Comparison of ENCODE assay signal across 12 cellular contexts in the genomic region with DNA sequence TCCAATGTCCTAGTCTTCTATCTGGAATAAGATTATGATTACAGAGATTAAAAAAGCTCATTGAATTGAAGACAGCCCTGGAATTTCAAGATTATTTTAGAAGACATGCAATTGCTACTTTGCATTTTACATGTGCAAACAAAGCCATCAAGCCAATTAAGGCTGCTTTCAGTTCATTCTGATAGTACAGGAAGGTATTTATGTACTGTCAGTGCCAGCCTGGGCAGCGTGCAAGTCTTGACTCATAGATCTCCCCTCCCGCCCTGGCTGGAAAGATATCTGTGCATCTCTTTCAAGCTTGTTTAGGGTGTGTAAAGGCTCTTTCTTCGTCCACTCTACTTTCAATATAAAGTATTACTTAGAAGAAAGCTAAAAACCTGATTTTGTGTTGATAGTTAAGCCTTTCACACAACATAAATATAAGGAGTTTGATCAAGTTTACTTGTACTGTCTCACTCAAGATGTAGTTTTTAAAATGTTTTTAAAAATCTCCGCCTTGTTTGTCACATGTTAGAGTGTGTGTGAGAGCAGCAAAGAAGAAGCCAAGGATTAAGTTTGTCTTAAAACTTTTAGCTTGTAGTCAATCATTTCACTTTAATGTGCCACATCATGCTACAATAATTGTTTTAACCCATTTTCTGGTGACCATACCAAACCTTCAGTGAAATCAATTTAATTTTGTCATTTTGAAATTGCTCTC. TPM values are rescaled to one million over a fixed set of nuclear protein-coding genes. Genes with fewer than 3 reads are reported as not detected.
A peak's percentile ranks its signal among the peaks of the same experiment; 100 is the strongest.
DNase-seq lines count a peak whose midpoint lies in the region; ATAC-seq, FAIRE-seq and TF ChIP-seq lines count a peak whose summit lies in the region.
"Had no signal": no experiment of that assay in that cellular context is flagged by ENCODE, and none has a peak within 500 bp of the region (broad histone marks: within the 10 kb centered on the region; RNA-seq: fewer than 3 reads in every experiment).

No MANE protein-coding gene starts in this region.

- no peak for TF ChIP-seq EP300 in tibial nerve (IDR thresholded peaks at IDR 0.05)

- no peak for TF ChIP-seq POLR2A in tibial nerve (IDR thresholded peaks at IDR 0.05)

- TF ChIP-seq CTCF in D721Med (IDR thresholded peaks at IDR 0.05; ENCODE audit: insufficient read depth, missing control alignments), result no peak
- TF ChIP-seq CTCF in cardiac fibroblast (IDR thresholded peaks at IDR 0.05; ENCODE audit: low read depth, low read length), result no peak
- TF ChIP-seq CTCF in tibial nerve (IDR thresholded peaks at IDR 0.05), result no peak

- no peaks in the 10 kb centered on the region for H3K27me3 ChIP-seq in tibial nerve
- H3K27me3 ChIP-seq: spleen had no signal

- ATAC-seq in GM19467 (IDR thresholded peaks at IDR 0.05; ENCODE audit: unreplicated experiment) (peak; percentile 71), HG03159 (IDR thresholded peaks at IDR 0.05; ENCODE audit: unreplicated experiment) (peak; percentile 73)

- peak; percentile 60 for FAIRE-seq in D721Med (lab: Jason Lieb, UNC)

- H3K4me3 ChIP-seq in cardiac fibroblast (replicated peaks in 1 of 2; ENCODE audit: low read depth in 2 of 2, low read length in 2 of 2) (no peak overlapping the region), tibial nerve (no peak overlapping the region)
- H3K4me3 ChIP-seq: spleen had no signal

- H3K4me1 ChIP-seq in tibial nerve, result peaks cover 0 to 9% (median 0%) of the 10 kb centered on the region in 4 donors
- H3K4me1 ChIP-seq: spleen had no signal

- 74 to 75% methylated on average over 4 of the region's 4 CpGs for WGBS in tibial nerve, 2 donors

- no peaks in the 10 kb centered on the region for H3K36me3 ChIP-seq in tibial nerve
- H3K36me3 ChIP-seq: spleen had no signal

- DNase-seq in D721Med (ENCODE audit: insufficient read length, low spot score) (no peak), cardiac fibroblast (ENCODE audit: low read depth in 2 of 2) (peak; percentile 32 to 33), NCI-H748 (lab: John Stamatoyannopoulos, UW; ENCODE audit: unreplicated experiment) (no peak), EL (no peak), tibial nerve (ENCODE audit: low spot score in 2 of 2) (no peak), SIG-M5 treated with dmso at 0.1 percent for 504 hours (lab: John Stamatoyannopoulos, UW; ENCODE audit: unreplicated experiment) (no peak)
- DNase-seq: cortex of kidney; hippocampal formation; spleen; stimulated activated naive CD4-positive, alpha-beta T cell treated with Interleukin-2 at 50 U/mL for 16 hours had no signal

- H3K27ac ChIP-seq in tibial nerve, result no peak overlapping the region
- H3K27ac ChIP-seq: spleen had no signal

- no peaks in the 10 kb centered on the region for H3K9me3 ChIP-seq in tibial nerve
- H3K9me3 ChIP-seq: spleen had no signal

RNA-seq across cellular contexts. Expression of a gene that starts 13.6 kb away (rescaled TPM):
- 10 to 100 TPM; 19.2 to 52.2 (median 22.1) TPM for total RNA-seq in tibial nerve

Comparison
In these comparisons a context has a peak if more than half of its experiments do, and no peak if none do; other contexts are left out.
1. DNase-seq: peak in cardiac fibroblast (2 of 2); none in D721Med (single experiment), NCI-H748 (single experiment), EL (single experiment), tibial nerve (0 of 2) and SIG-M5 treated with dmso at 0.1 percent for 504 hours (single experiment).